Comparison of ENCODE assay signal across 9 cellular contexts in genomic region chr6:162856885-162857284, GRCh38.
DNase-seq lines count a peak whose midpoint lies in the region; ATAC-seq, FAIRE-seq and TF ChIP-seq lines count a peak whose summit lies in the region.
"Had no signal": no experiment of that assay in that cellular context is flagged by ENCODE, and none has a peak within 500 bp of the region (broad histone marks: within the 10 kb centered on the region; RNA-seq: fewer than 3 reads in every experiment).

No MANE protein-coding gene starts in this region.

- H3K9me3 ChIP-seq in A673 (ENCODE audit: low read depth, low read length, poor library complexity, severe bottlenecking): no peaks in the 10 kb centered on the region
- H3K9me3 ChIP-seq in Peyer's patch: no peaks in the 10 kb centered on the region

- CTCF ChIA-PET in A673 (lab: Charles Lee): interaction anchor here (0.6 to 0.7 kb wide), 3 partner anchors 30 to 1633 kb away, joined by 3 to 6 read pairs (median 5); no protein-coding TSS in a partner anchor

- peak overlapping the region; percentile 66 for H3K27ac ChIP-seq in A673 (ENCODE audit: low read depth, low read length, poor library complexity, severe bottlenecking)
- H3K27ac ChIP-seq in Peyer's patch: no peak overlapping the region

- FAIRE-seq in HTR-8/SVneo (lab: Jason Lieb, UNC): no peak
- FAIRE-seq: G401.6 had no signal

- POLR2A ChIA-PET in A673 (lab: Charles Lee; ENCODE audit: low non-redundant PET): no interaction called here

- H3K36me3 ChIP-seq in A673 (ENCODE audit: insufficient read depth, low read length, poor library complexity, severe bottlenecking) (no peaks in the 10 kb centered on the region), Peyer's patch (no peaks in the 10 kb centered on the region)

- TF ChIP-seq POLR2A in Peyer's patch (IDR thresholded peaks at IDR 0.05): no peak

- intact Hi-C loops in A673 (cut with micrococcal nuclease; ENCODE audit: unreplicated experiment): loop anchor here (2.0 to 5.0 kb wide), 3 partner anchors 560 to 1250 kb away; no protein-coding TSS in a partner anchor

- peak overlapping the region; percentile 35 for H3K4me3 ChIP-seq in A673 (ENCODE audit: low read depth, low read length, poor library complexity, severe bottlenecking)
- H3K4me3 ChIP-seq in epithelial cell of esophagus (ENCODE audit: low read length): peak overlapping the region; percentile 26
- H3K4me3 ChIP-seq in Peyer's patch: no peak overlapping the region

- peak; percentile 61 for TF ChIP-seq CTCF in A673 (conservative IDR thresholded peaks at IDR 0.05; ENCODE audit: low read depth, low read length)
- TF ChIP-seq CTCF in epithelial cell of esophagus (IDR thresholded peaks at IDR 0.05; ENCODE audit: insufficient read depth, low read depth, low read length, missing control alignments): peak; percentile 72
- peak in 1 of 6 experiments; percentile 13 for TF ChIP-seq CTCF in Peyer's patch (IDR thresholded peaks at IDR 0.05)

- H3K4me1 ChIP-seq in A673 (ENCODE audit: insufficient read depth, low read length, poor library complexity, severe bottlenecking) (peaks cover 9% of the 10 kb centered on the region), Peyer's patch (no peaks in the 10 kb centered on the region)

- no peak for ATAC-seq in HG03139 (IDR thresholded peaks at IDR 0.05; ENCODE audit: unreplicated experiment)

- DNase-seq in A673 (ENCODE audit: low spot score) (peak; percentile 87), HTR-8/SVneo (ENCODE audit: insufficient read length, low spot score) (peak; percentile 45), OCI-M1 (lab: John Stamatoyannopoulos, UW) (peak; percentile 20), epithelial cell of esophagus (ENCODE audit: low read depth) (peak; percentile 87), midbrain (lab: John Stamatoyannopoulos, UW) (peak; percentile 93), GF-D8 (lab: John Stamatoyannopoulos, UW) (no peak), Peyer's patch (no peak)

- H3K27me3 ChIP-seq in A673 (replicated peaks; ENCODE audit: insufficient read depth, low read depth, low read length, poor library complexity): no peaks in the 10 kb centered on the region
- H3K27me3 ChIP-seq in Peyer's patch: no peaks in the 10 kb centered on the region

- BruUV-seq in A673 (replicated peaks; lab: Mats Ljungman, UMichigan): no TSS peak

Comparison
In these comparisons a context has a peak if more than half of its experiments do, and no peak if none do; other contexts are left out.
1. DNase-seq: peak in A673 (single experiment), HTR-8/SVneo (single experiment), OCI-M1 (single experiment), epithelial cell of esophagus (single experiment) and midbrain (single experiment); none in GF-D8 (single experiment) and Peyer's patch (0 of 3).
2. H3K4me3 ChIP-seq: peak in A673 (single experiment) and epithelial cell of esophagus (single experiment); none in Peyer's patch (0 of 4).